11 cellular contexts compared by ENCODE assay signal in genomic region chr7:45580053-45580872, GRCh38. TPM values are rescaled to one million over a fixed set of nuclear protein-coding genes. Genes with fewer than 3 reads are reported as not detected.
A peak's percentile ranks its signal among the peaks of the same experiment; 100 is the strongest.
DNase-seq lines count a peak whose midpoint lies in the region; ATAC-seq, FAIRE-seq and TF ChIP-seq lines count a peak whose summit lies in the region.
"Had no signal": no experiment of that assay in that cellular context is flagged by ENCODE, and none has a peak within 500 bp of the region (broad histone marks: within the 10 kb centered on the region; RNA-seq: fewer than 3 reads in every experiment).

No MANE protein-coding gene starts in this region.

- H3K79me2 ChIP-seq in endothelial cell of umbilical vein (ENCODE audit: control insufficient read depth, insufficient read depth, low read length) = no peaks in the 10 kb centered on the region

- TF ChIP-seq CTCF in GM12874 (IDR thresholded peaks at IDR 0.05; ENCODE audit: insufficient read depth, low read depth, low read length) (peak; percentile 40), endothelial cell of umbilical vein (IDR thresholded peaks at IDR 0.05; ENCODE audit: extremely low read depth in 1 of 2, insufficient read depth in 1 of 2, low read depth in 1 of 2, low read length in 2 of 2) (peak; percentile 18 to 23)

- H3K9ac ChIP-seq in endothelial cell of umbilical vein (replicated peaks; ENCODE audit: extremely low read depth, insufficient read depth, low read length) = no peak overlapping the region

- CTCF ChIA-PET in endothelial cell of umbilical vein (lab: Charles Lee) = no interaction called here

- DNase-seq in NCI-H345 treated with DMSO at 0.1 percent for 48 hours (lab: John Stamatoyannopoulos, UW; ENCODE audit: unreplicated experiment) (peak; percentile 81), endothelial cell of umbilical vein (ENCODE audit: low read depth, low spot score) (no peak), sciatic nerve (ENCODE audit: low spot score) (peak; percentile 50), putamen (ENCODE audit: low spot score) (no peak)
- no peak for DNase-seq in stimulated activated naive CD4-positive, alpha-beta T cell treated with Interleukin-2 at 50 U/mL for 16 hours (lab: John Stamatoyannopoulos, UW)
- DNase-seq in activated CD4-positive, alpha-beta T cell treated with anti-CD3 and anti-CD28 coated beads, Interleukin-2, amount 50 U/mL, for 48 hours = no peak
- DNase-seq: activated CD4-positive, alpha-beta T cell treated with anti-CD3 and anti-CD28 coated beads, Interleukin-2, amount 50 U/mL, for 4 hours; central memory CD4-positive, alpha-beta T cell; NCI-H2081 treated with DMSO at 0.1 percent for 48 hours had no signal

- dilution Hi-C loops in endothelial cell of umbilical vein (cut with MboI; ENCODE audit: extremely low pct_ligation_motif_present, low sequenced_read_pairs) = no loop called here

- FAIRE-seq in endothelial cell of umbilical vein (lab: Jason Lieb, UNC) = no peak

- no peaks in the 10 kb centered on the region for H3K36me3 ChIP-seq in endothelial cell of umbilical vein (ENCODE audit: control insufficient read depth in 2 of 2, extremely low read depth in 1 of 2, insufficient read depth in 2 of 2, low read length in 2 of 2)
- H3K36me3 ChIP-seq: tibial nerve had no signal

- H3K4me1 ChIP-seq in endothelial cell of umbilical vein (ENCODE audit: control insufficient read depth, extremely low read depth, insufficient read depth, low read length) = no peaks in the 10 kb centered on the region

- no peak overlapping the region for H3K27ac ChIP-seq in endothelial cell of umbilical vein (ENCODE audit: insufficient read depth, low read depth, low read length)
- H3K27ac ChIP-seq: tibial nerve had no signal

- no peaks in the 10 kb centered on the region for H3K9me1 ChIP-seq in endothelial cell of umbilical vein (replicated peaks; ENCODE audit: control insufficient read depth, extremely low read depth, insufficient read depth, low read length)

- no TSS peak for BruUV-seq in endothelial cell of umbilical vein (replicated peaks; lab: Mats Ljungman, UMichigan)

- no peaks in the 10 kb centered on the region for H3K9me3 ChIP-seq in endothelial cell of umbilical vein (replicated peaks; ENCODE audit: control insufficient read depth, insufficient read depth, low read length)
- H3K9me3 ChIP-seq: tibial nerve had no signal

- H3K4me2 ChIP-seq in endothelial cell of umbilical vein (ENCODE audit: insufficient read depth, low read length) = no peak overlapping the region

- POLR2A ChIA-PET in endothelial cell of umbilical vein (lab: Charles Lee) = no interaction called here

- peaks cover 14 to 25% of the 10 kb centered on the region in 2 experiments for H3K27me3 ChIP-seq in endothelial cell of umbilical vein (ENCODE audit: control insufficient read depth in 2 of 2, insufficient read depth in 2 of 2, low read length in 2 of 2)

- no peak overlapping the region for H3K4me3 ChIP-seq in endothelial cell of umbilical vein (replicated peaks in 1 of 3; ENCODE audit: insufficient read depth in 1 of 3, low read depth in 1 of 3, low read length in 3 of 3)
- H3K4me3 ChIP-seq: tibial nerve had no signal

- intact Hi-C loops in endothelial cell of umbilical vein (cut with micrococcal nuclease) = loop anchor here (10.0 kb wide), 1 partner anchor 275 kb away; no protein-coding TSS in a partner anchor
- intact Hi-C loops in sciatic nerve (cut with DNase I) = no loop called here

- no peak for ATAC-seq in sciatic nerve

- H4K20me1 ChIP-seq in endothelial cell of umbilical vein (replicated peaks; ENCODE audit: control insufficient read depth, extremely low read depth, insufficient read depth, low read length) = no peaks in the 10 kb centered on the region

- TF ChIP-seq POLR2A in endothelial cell of umbilical vein (IDR thresholded peaks at IDR 0.05; ENCODE audit: low read depth, low read length) = no peak

- H2AFZ ChIP-seq in endothelial cell of umbilical vein (ENCODE audit: low read depth, low read length) = no peak overlapping the region

TF ChIP-seq in endothelial cell of umbilical vein, 7 proteins besides CTCF, POLR2A, EP300 and RAD21:
- no peak for TF ChIP-seq FOS (IDR thresholded peaks at IDR 0.05; ENCODE audit: borderline replicate concordance, insufficient read depth, low read length)
- TF ChIP-seq GATA2 (IDR thresholded peaks at IDR 0.05; ENCODE audit: insufficient read depth, insufficient read length, low read depth, low read length) = no peak
- no peak for TF ChIP-seq JUN (IDR thresholded peaks at IDR 0.05; ENCODE audit: borderline replicate concordance, insufficient read depth, insufficient read length, low read depth)
- TF ChIP-seq MAX (IDR thresholded peaks at IDR 0.05; ENCODE audit: insufficient read depth, insufficient read length) = no peak
- TF ChIP-seq MYC (IDR thresholded peaks at IDR 0.05; ENCODE audit: low read depth, low read length) = no peak
- no peak for TF ChIP-seq POLR2AphosphoS5 (IDR thresholded peaks at IDR 0.05; ENCODE audit: insufficient read depth, low read depth, low read length)
- no peak for TF ChIP-seq EZH2 (IDR thresholded peaks at IDR 0.05; ENCODE audit: borderline replicate concordance, low read depth, low read length, severe bottlenecking)

RNA-seq across cellular contexts. Expression of gene ADCY1, which starts 6.1 kb away (rescaled TPM):
- total RNA-seq in endothelial cell of umbilical vein (0.53 and 1.6 TPM in 2 replicates), sciatic nerve (5.5 TPM)
- 0.37 and 0.52 TPM in 2 replicates for polyA plus RNA-seq in endothelial cell of umbilical vein
- 0.44 and 0.59 TPM in 2 replicates for polyA plus RNA-seq in endothelial cell of umbilical vein (2011; cell fraction: cytosol; rRNA removed)
- polyA plus RNA-seq in endothelial cell of umbilical vein (2011; cell fraction: nucleus; rRNA removed) = 0.34 and 0.49 TPM in 2 replicates
- 0.45 and 0.56 TPM in 2 replicates for polyA plus RNA-seq in endothelial cell of umbilical vein (2012)
- polyA minus RNA-seq in endothelial cell of umbilical vein = 0.23 and 0.44 TPM in 2 replicates
- polyA minus RNA-seq in endothelial cell of umbilical vein (2011; cell fraction: cytosol; rRNA and poly(A)+ RNA removed) = not detected
- polyA minus RNA-seq in endothelial cell of umbilical vein (2011; cell fraction: nucleus; rRNA and poly(A)+ RNA removed) = 0.34 and 1.0 TPM in 2 replicates

Comparison
In these comparisons a context has a peak if more than half of its experiments do, and no peak if none do; other contexts are left out.
1. DNase-seq: peak in NCI-H345 treated with DMSO at 0.1 percent for 48 hours (single experiment) and sciatic nerve (single experiment); none in endothelial cell of umbilical vein (single experiment), stimulated activated naive CD4-positive, alpha-beta T cell treated with Interleukin-2 at 50 U/mL for 16 hours (single experiment), putamen (single experiment) and activated CD4-positive, alpha-beta T cell treated with anti-CD3 and anti-CD28 coated beads, Interleukin-2, amount 50 U/mL, for 48 hours (0 of 2).